12 cellular contexts compared by ENCODE assay signal in the genomic region with DNA sequence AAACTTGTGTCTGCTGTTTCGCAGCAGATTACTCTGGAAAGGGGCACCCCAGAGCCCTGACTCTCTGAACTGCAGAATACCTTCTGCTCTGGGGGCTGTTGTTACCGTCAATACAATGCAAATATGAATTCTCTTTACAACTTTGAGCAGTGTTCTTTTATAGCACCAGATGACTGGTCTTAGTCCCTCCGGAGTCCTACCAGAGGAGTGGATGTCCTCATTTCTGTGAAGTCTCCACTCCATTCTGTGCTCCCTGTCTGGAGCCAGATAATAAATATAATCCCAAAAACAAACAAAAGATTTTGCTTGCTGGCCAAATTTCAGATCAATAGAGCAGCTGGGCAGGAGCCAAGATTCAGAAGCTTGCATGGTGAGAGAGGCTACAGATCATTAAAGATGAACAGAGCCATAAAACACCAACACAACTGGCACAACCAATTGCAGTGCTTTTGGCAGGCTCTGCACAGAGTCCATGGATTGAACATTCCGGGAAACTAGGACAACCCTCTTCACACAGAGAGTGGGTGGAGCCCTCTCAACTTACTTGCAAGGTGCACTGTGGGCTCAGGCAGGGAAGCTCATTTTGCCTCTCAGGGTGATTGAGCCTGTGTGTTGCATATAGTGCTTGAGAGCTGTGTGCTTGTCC.
DNase-seq lines count a peak whose midpoint lies in the region; ATAC-seq and TF ChIP-seq lines count a peak whose summit lies in the region.
"Had no signal": no experiment of that assay in that cellular context is flagged by ENCODE, and none has a peak within 500 bp of the region (broad histone marks: within the 10 kb centered on the region; RNA-seq: fewer than 3 reads in every experiment).

No MANE protein-coding gene starts in this region.

- H3K4me3 Mint-ChIP-seq in Caco-2 (ENCODE audit: unreplicated experiment), result no peak overlapping the region
- no peak overlapping the region for H3K4me3 Mint-ChIP-seq in naive thymus-derived CD8-positive, alpha-beta T cell
- H3K4me3 Mint-ChIP-seq in activated T-cell treated with anti-CD3 and anti-CD28 coated beads, Interleukin-2, amount 50 U/mL, for 72 hours, result no peak overlapping the region

- H3K9ac ChIP-seq in liver (ENCODE audit: low read depth in 1 of 2, low read length in 2 of 2), result no peak overlapping the region

- H3K4me1 ChIP-seq in Caco-2 (no peaks in the 10 kb centered on the region), liver (ENCODE audit: control insufficient read depth in 4 of 4, insufficient read depth in 4 of 4, low read length in 3 of 4) (peaks cover 0 to 19% (median 11%) of the 10 kb centered on the region in 4 donors)
- H3K4me1 ChIP-seq: SJCRH30, tibial nerve had no signal

- WGBS in liver, result 39% methylated on average over 4 of the region's 4 CpGs

- no peaks in the 10 kb centered on the region for H3K27me3 Mint-ChIP-seq in Caco-2 (ENCODE audit: insufficient read depth, unreplicated experiment)
- peaks cover 0 to 2% (median 0%) of the 10 kb centered on the region in 5 donors for H3K27me3 Mint-ChIP-seq in naive thymus-derived CD8-positive, alpha-beta T cell
- no peaks in the 10 kb centered on the region for H3K27me3 Mint-ChIP-seq in activated T-cell treated with anti-CD3 and anti-CD28 coated beads, Interleukin-2, amount 50 U/mL, for 72 hours (ENCODE audit: low read depth)

- H3K36me3 Mint-ChIP-seq in Caco-2 (ENCODE audit: insufficient read depth, unreplicated experiment), result no peaks in the 10 kb centered on the region
- H3K36me3 Mint-ChIP-seq in naive thymus-derived CD8-positive, alpha-beta T cell, result no peaks in the 10 kb centered on the region
- no peaks in the 10 kb centered on the region for H3K36me3 Mint-ChIP-seq in activated T-cell treated with anti-CD3 and anti-CD28 coated beads, Interleukin-2, amount 50 U/mL, for 72 hours (ENCODE audit: insufficient read depth in 2 of 2)

- TF ChIP-seq CTCF in Caco-2 (IDR thresholded peaks at IDR 0.05; ENCODE audit: insufficient read depth in 1 of 2, low read depth in 1 of 2, low read length in 1 of 2, severe bottlenecking in 1 of 2, unreplicated experiment in 1 of 2), result no peak
- TF ChIP-seq CTCF in liver (IDR thresholded peaks at IDR 0.05; ENCODE audit: low read depth, low read length, missing input control), result no peak

- H3K9me3 ChIP-seq in Caco-2 (no peaks in the 10 kb centered on the region), liver (ENCODE audit: control insufficient read depth in 4 of 4, low read length in 3 of 4) (no peaks in the 10 kb centered on the region)
- H3K9me3 ChIP-seq: tibial nerve had no signal

- no peaks in the 10 kb centered on the region for H3K9me3 Mint-ChIP-seq in Caco-2 (ENCODE audit: unreplicated experiment)
- H3K9me3 Mint-ChIP-seq in naive thymus-derived CD8-positive, alpha-beta T cell, result peaks cover 0 to 6% (median 0%) of the 10 kb centered on the region in 9 donors
- no peaks in the 10 kb centered on the region for H3K9me3 Mint-ChIP-seq in activated T-cell treated with anti-CD3 and anti-CD28 coated beads, Interleukin-2, amount 50 U/mL, for 72 hours
- H3K9me3 Mint-ChIP-seq: activated T-helper 2 cell treated with anti-CD3 and anti-CD28 coated beads, Interferon-gamma antibody, Interleukin-2, Interleukin-4, amounts not matched to agents 10 μg/mL and 5 μg/mL and 100 μg/mL, durations not matched to agents 14 hours and 24 hours and 36 hours had no signal

- H3K27me3 ChIP-seq in Caco-2 (replicated peaks; ENCODE audit: control insufficient read depth, insufficient read depth, low read length) (no peaks in the 10 kb centered on the region), liver (ENCODE audit: control insufficient read depth in 4 of 4, insufficient read depth in 4 of 4, low read length in 3 of 4) (no peaks in the 10 kb centered on the region)
- H3K27me3 ChIP-seq: SJCRH30, tibial nerve had no signal

- no peak overlapping the region for H3K27ac ChIP-seq in liver (ENCODE audit: low read depth in 1 of 2, low read length in 2 of 2)
- H3K27ac ChIP-seq: SJCRH30, tibial nerve had no signal

- DNase-seq in Caco-2, result peak; percentile 2 to 28
- DNase-seq in NCI-H1105 (lab: John Stamatoyannopoulos, UW), result peak; percentile 96
- peak; percentile 96 for DNase-seq in NCI-H510A treated with DMSO at 0.1 percent for 48 hours (lab: John Stamatoyannopoulos, UW)
- DNase-seq in naive thymus-derived CD8-positive, alpha-beta T cell, result no peak
- no peak for DNase-seq in activated T-cell treated with anti-CD3 and anti-CD28 coated beads, Interleukin-2, amount 50 U/mL, for 72 hours
- DNase-seq in cerebellum (ENCODE audit: low spot score), result no peak
- DNase-seq: hippocampal formation, SJCRH30 had no signal

- H3K4me3 ChIP-seq in Caco-2 (ENCODE audit: low read depth, low read length), result no peak overlapping the region
- H3K4me3 ChIP-seq in liver (ENCODE audit: low read depth in 1 of 3, low read length in 3 of 3), result no peak overlapping the region
- H3K4me3 ChIP-seq: SJCRH30, tibial nerve had no signal

- BruUV-seq in Caco-2 (replicated peaks; lab: Mats Ljungman, UMichigan), result no TSS peak

- CTCF ChIA-PET in Caco-2 (lab: Charles Lee), result no interaction called here

- intact Hi-C loops in Caco-2 (cut with micrococcal nuclease; ENCODE audit: unreplicated experiment), result no loop called here

- TF ChIP-seq RAD21 in liver (IDR thresholded peaks at IDR 0.05), result peak in 1 of 2 donors; percentile 24

- no peaks in the 10 kb centered on the region for H3K4me1 Mint-ChIP-seq in Caco-2 (ENCODE audit: low read depth, unreplicated experiment)
- H3K4me1 Mint-ChIP-seq in naive thymus-derived CD8-positive, alpha-beta T cell, result no peaks in the 10 kb centered on the region
- no peaks in the 10 kb centered on the region for H3K4me1 Mint-ChIP-seq in activated T-cell treated with anti-CD3 and anti-CD28 coated beads, Interleukin-2, amount 50 U/mL, for 72 hours (ENCODE audit: low read depth)

- POLR2A ChIA-PET in Caco-2 (lab: Charles Lee), result no interaction called here
- POLR2A ChIA-PET in naive thymus-derived CD8-positive, alpha-beta T cell (lab: Charles Lee), result no interaction called here

- no peak overlapping the region for H3K27ac Mint-ChIP-seq in Caco-2 (ENCODE audit: unreplicated experiment)
- no peak overlapping the region for H3K27ac Mint-ChIP-seq in naive thymus-derived CD8-positive, alpha-beta T cell
- no peak overlapping the region for H3K27ac Mint-ChIP-seq in activated T-cell treated with anti-CD3 and anti-CD28 coated beads, Interleukin-2, amount 50 U/mL, for 72 hours
- H3K27ac Mint-ChIP-seq: activated T-helper 2 cell treated with anti-CD3 and anti-CD28 coated beads, Interferon-gamma antibody, Interleukin-2, Interleukin-4, amounts not matched to agents 10 μg/mL and 5 μg/mL and 100 μg/mL, durations not matched to agents 14 hours and 24 hours and 36 hours had no signal

- ATAC-seq in naive thymus-derived CD8-positive, alpha-beta T cell, result no peak
- no peak for ATAC-seq in HG03159 (IDR thresholded peaks at IDR 0.05; ENCODE audit: unreplicated experiment)
- no peak for ATAC-seq in activated T-cell treated with anti-CD3 and anti-CD28 coated beads, Interleukin-2, amount 50 U/mL, for 72 hours (replicated peaks in 1 of 2)

- H3K36me3 ChIP-seq in Caco-2 (ENCODE audit: control insufficient read depth, insufficient read depth, low read length) (no peaks in the 10 kb centered on the region), liver (ENCODE audit: control insufficient read depth in 4 of 4, insufficient read depth in 3 of 4, low read depth in 1 of 4, low read length in 3 of 4) (no peaks in the 10 kb centered on the region)
- H3K36me3 ChIP-seq: SJCRH30, tibial nerve had no signal

TF ChIP-seq in liver, 16 proteins besides CTCF, POLR2A, EP300 and RAD21:
- peak; percentile 84 for TF ChIP-seq YY1 (IDR thresholded peaks at IDR 0.05)
- peak; percentile 81 to 84 for TF ChIP-seq HNF4A (conservative IDR thresholded peaks at IDR 0.05)
- peak; percentile 46 to 80 for TF ChIP-seq RXRA (IDR thresholded peaks at IDR 0.05)
- TF ChIP-seq, protein P1, sequence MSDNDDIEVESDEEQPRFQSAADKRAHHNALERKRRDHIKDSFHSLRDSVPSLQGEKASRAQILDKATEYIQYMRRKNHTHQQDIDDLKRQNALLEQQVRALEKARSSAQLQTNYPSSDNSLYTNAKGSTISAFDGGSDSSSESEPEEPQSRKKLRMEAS (IDR thresholded peaks at IDR 0.05), result peak; percentile 56
- TF ChIP-seq FOXA2 (IDR thresholded peaks at IDR 0.05), result peak; percentile 4
- TF ChIP-seq FOXA1 (IDR thresholded peaks at IDR 0.05), result no peak
- no peak for TF ChIP-seq NR2F2 (IDR thresholded peaks at IDR 0.05)
- TF ChIP-seq HNF4G (IDR thresholded peaks at IDR 0.05), result peak; percentile 41
- TF ChIP-seq EGR1 (IDR thresholded peaks at IDR 0.05; ENCODE audit: low read depth in 2 of 2), result peak in 1 of 2 donors; percentile 54
- peak; percentile 53 for TF ChIP-seq SP1 (IDR thresholded peaks at IDR 0.05)
- TF ChIP-seq JUND (IDR thresholded peaks at IDR 0.05), result peak; percentile 40 to 72
- TF ChIP-seq, protein P2, sequence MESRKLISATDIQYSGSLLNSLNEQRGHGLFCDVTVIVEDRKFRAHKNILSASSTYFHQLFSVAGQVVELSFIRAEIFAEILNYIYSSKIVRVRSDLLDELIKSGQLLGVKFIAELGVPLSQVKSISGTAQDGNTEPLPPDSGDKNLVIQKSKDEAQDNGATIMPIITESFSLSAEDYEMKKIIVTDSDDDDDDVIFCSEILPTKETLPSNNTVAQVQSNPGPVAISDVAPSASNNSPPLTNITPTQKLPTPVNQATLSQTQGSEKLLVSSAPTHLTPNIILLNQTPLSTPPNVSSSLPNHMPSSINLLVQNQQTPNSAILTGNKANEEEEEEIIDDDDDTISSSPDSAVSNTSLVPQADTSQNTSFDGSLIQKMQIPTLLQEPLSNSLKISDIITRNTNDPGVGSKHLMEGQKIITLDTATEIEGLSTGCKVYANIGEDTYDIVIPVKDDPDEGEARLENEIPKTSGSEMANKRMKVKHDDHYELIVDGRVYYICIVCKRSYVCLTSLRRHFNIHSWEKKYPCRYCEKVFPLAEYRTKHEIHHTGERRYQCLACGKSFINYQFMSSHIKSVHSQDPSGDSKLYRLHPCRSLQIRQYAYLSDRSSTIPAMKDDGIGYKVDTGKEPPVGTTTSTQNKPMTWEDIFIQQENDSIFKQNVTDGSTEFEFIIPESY (IDR thresholded peaks at IDR 0.05), result peak; percentile 61
- TF ChIP-seq, protein P3, sequence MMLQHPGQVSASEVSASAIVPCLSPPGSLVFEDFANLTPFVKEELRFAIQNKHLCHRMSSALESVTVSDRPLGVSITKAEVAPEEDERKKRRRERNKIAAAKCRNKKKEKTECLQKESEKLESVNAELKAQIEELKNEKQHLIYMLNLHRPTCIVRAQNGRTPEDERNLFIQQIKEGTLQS (IDR thresholded peaks at IDR 0.05), result no peak

Comparison
In these comparisons a context has a peak if more than half of its experiments do, and no peak if none do; other contexts are left out.
1. DNase-seq: peak in Caco-2 (2 of 2), NCI-H1105 (single experiment) and NCI-H510A treated with DMSO at 0.1 percent for 48 hours (single experiment); none in naive thymus-derived CD8-positive, alpha-beta T cell (0 of 10), activated T-cell treated with anti-CD3 and anti-CD28 coated beads, Interleukin-2, amount 50 U/mL, for 72 hours (0 of 2) and cerebellum (single experiment).